Comparison of ENCODE assay signal across 8 cellular contexts in genomic region chr14:103393687-103394626, GRCh38. TPM values are rescaled to one million over a fixed set of nuclear protein-coding genes. Genes with fewer than 3 reads are reported as not detected.
A peak's percentile ranks its signal among the peaks of the same experiment; 100 is the strongest.
DNase-seq lines count a peak whose midpoint lies in the region; ATAC-seq and TF ChIP-seq lines count a peak whose summit lies in the region.

No MANE protein-coding gene starts in this region.

- no TSS peak for BruUV-seq in Panc1 (replicated peaks; lab: Mats Ljungman, UMichigan)

- no peaks in the 10 kb centered on the region for H3K36me3 ChIP-seq in Panc1 (ENCODE audit: control insufficient read depth, insufficient read depth, low read length)
- H3K36me3 ChIP-seq in neutrophil, result no peaks in the 10 kb centered on the region

- H3K4me3 ChIP-seq in Panc1 (ENCODE audit: low read depth in 2 of 2, low read length in 2 of 2), result no peak overlapping the region
- H3K4me3 ChIP-seq in neutrophil (ENCODE audit: low read depth in 1 of 2, low read length in 1 of 2), result peak overlapping the region in 1 of 2 experiments; percentile 30

- H3K4me3 Mint-ChIP-seq in stimulated activated memory B cell treated with anti-CD40 and anti-IgM and Interleukin-4, amounts not matched to agents 10 μg/mL and 1 μg/mL and 100 μg/mL, for 72 hours, result no peak overlapping the region

- H3K9me3 Mint-ChIP-seq in stimulated activated memory B cell treated with anti-CD40 and anti-IgM and Interleukin-4, amounts not matched to agents 10 μg/mL and 1 μg/mL and 100 μg/mL, for 72 hours, result no peaks in the 10 kb centered on the region

- H3K27me3 ChIP-seq in Panc1 (ENCODE audit: control insufficient read depth, insufficient read depth, low read length) (no peaks in the 10 kb centered on the region), neutrophil (no peaks in the 10 kb centered on the region)

- TF ChIP-seq CTCF in Panc1 (IDR thresholded peaks at IDR 0.05), result peak; percentile 76
- TF ChIP-seq CTCF in neutrophil (IDR thresholded peaks at IDR 0.05), result peak; percentile 86

- no peak overlapping the region for H3K27ac Mint-ChIP-seq in stimulated activated memory B cell treated with anti-CD40 and anti-IgM and Interleukin-4, amounts not matched to agents 10 μg/mL and 1 μg/mL and 100 μg/mL, for 72 hours

- H3K4me1 Mint-ChIP-seq in stimulated activated memory B cell treated with anti-CD40 and anti-IgM and Interleukin-4, amounts not matched to agents 10 μg/mL and 1 μg/mL and 100 μg/mL, for 72 hours, result peaks cover 46% of the 10 kb centered on the region

- peaks cover 8% of the 10 kb centered on the region for H3K36me3 Mint-ChIP-seq in stimulated activated memory B cell treated with anti-CD40 and anti-IgM and Interleukin-4, amounts not matched to agents 10 μg/mL and 1 μg/mL and 100 μg/mL, for 72 hours

- H3K27ac ChIP-seq in Panc1 (ENCODE audit: low read length), result no peak overlapping the region
- peak overlapping the region; percentile 24 for H3K27ac ChIP-seq in epithelial cell of prostate
- H3K27ac ChIP-seq in neutrophil, result peak overlapping the region; percentile 66

- H3K4me1 ChIP-seq in Panc1 (ENCODE audit: control insufficient read depth, insufficient read depth, low read length) (peaks cover 36% of the 10 kb centered on the region), neutrophil (ENCODE audit: control insufficient read depth in 1 of 2, insufficient read depth in 1 of 2, low read depth in 1 of 2, low read length in 1 of 2) (peaks cover 69 to 73% of the 10 kb centered on the region in 2 experiments)

- CTCF ChIA-PET in Panc1 (lab: Charles Lee), result interaction anchor here (0.6 to 0.8 kb wide), 2 partner anchors 46 to 102 kb away, joined by 3 to 4 read pairs; no protein-coding TSS in a partner anchor

- DNase-seq in Right ventricle myocardium inferior (ENCODE audit: missing footprints) (no peak), cardiac septum (ENCODE audit: low spot score) (no peak), Panc1 (ENCODE audit: low read depth, low spot score) (no peak), epithelial cell of prostate (ENCODE audit: low read depth, low spot score) (no peak)
- DNase-seq in activated CD4-positive, alpha-beta T cell treated with anti-CD3 and anti-CD28 coated beads, Interleukin-2, amount 50 U/mL, for 48 hours, result no peak

- intact Hi-C loops in Right ventricle myocardium inferior (cut with DNase I), result loop anchor here (5.0 kb wide), 2 partner anchors 33 to 53 kb away; no protein-coding TSS in a partner anchor
- intact Hi-C loops in cardiac septum (cut with DNase I), result no loop called here
- intact Hi-C loops in Panc1 (cut with micrococcal nuclease; ENCODE audit: unreplicated experiment), result no loop called here

- in situ Hi-C loops in Panc1 (cut with HindIII; ENCODE audit: low pct_unique_long_range_greater_than_20kb, low sequenced_read_pairs), result no loop called here

- peak; percentile 39 for ATAC-seq in Right ventricle myocardium inferior
- no peak; the same call in 1 of the 2 replicates for ATAC-seq in Panc1
- ATAC-seq in stimulated activated memory B cell treated with anti-CD40 and anti-IgM and Interleukin-4, amounts not matched to agents 10 μg/mL and 1 μg/mL and 100 μg/mL, for 72 hours, result no peak
- ATAC-seq in GM21825 (IDR thresholded peaks at IDR 0.05; ENCODE audit: unreplicated experiment), result no peak

- no peaks in the 10 kb centered on the region for H3K9me3 ChIP-seq in Panc1 (ENCODE audit: control insufficient read depth, insufficient read depth, low read depth, low read length)
- no peaks in the 10 kb centered on the region for H3K9me3 ChIP-seq in neutrophil

- POLR2A ChIA-PET in Panc1 (lab: Charles Lee), result no interaction called here

- no peaks in the 10 kb centered on the region for H3K27me3 Mint-ChIP-seq in stimulated activated memory B cell treated with anti-CD40 and anti-IgM and Interleukin-4, amounts not matched to agents 10 μg/mL and 1 μg/mL and 100 μg/mL, for 72 hours

RNA-seq across cellular contexts. Expression of gene MARK3, which starts 8.7 kb away (rescaled TPM):
- 123 TPM for total RNA-seq in Right ventricle myocardium inferior
- 69.4 TPM for total RNA-seq in cardiac septum
- total RNA-seq in Panc1 (2021; ENCODE audit: unreplicated experiment), result 56.1 TPM
- 53.3 TPM for polyA plus RNA-seq in Panc1 (2012; ENCODE audit: insufficient read length)

RNA-seq across cellular contexts. Expression of gene EIF5, which starts 59.9 kb away (rescaled TPM):
- total RNA-seq in Right ventricle myocardium inferior (252 TPM), cardiac septum (222 TPM), Panc1 (2021; ENCODE audit: unreplicated experiment) (238 TPM)
- polyA plus RNA-seq in Panc1 (2012; ENCODE audit: insufficient read length), result 91.2 TPM
